15 cellular contexts compared by ENCODE assay signal in the genomic region with DNA sequence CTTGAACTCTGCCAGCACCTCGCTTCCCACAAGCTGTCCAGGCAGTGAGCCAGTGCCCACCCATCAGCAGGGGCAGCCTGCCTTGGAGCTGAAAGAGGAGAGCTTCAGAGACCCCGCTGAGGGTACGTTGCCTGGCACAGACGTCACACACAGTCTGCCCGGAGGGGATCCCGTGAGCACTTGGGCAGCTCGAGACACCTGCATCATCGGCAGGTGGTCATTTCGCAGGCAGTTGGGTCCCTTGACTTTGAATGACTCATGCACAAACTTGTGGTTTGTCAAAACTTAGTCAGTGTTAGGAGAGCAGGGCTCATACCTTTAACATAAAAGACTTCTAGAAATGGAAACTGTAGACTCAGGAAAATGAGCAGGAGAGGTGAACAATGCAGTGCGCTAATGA. TPM values are rescaled to one million over a fixed set of nuclear protein-coding genes. Genes with fewer than 3 reads are reported as not detected.
A peak's percentile ranks its signal among the peaks of the same experiment; 100 is the strongest.
DNase-seq lines count a peak whose midpoint lies in the region; ATAC-seq, FAIRE-seq and TF ChIP-seq lines count a peak whose summit lies in the region.
"Had no signal": no experiment of that assay in that cellular context is flagged by ENCODE, and none has a peak within 500 bp of the region (broad histone marks: within the 10 kb centered on the region; RNA-seq: fewer than 3 reads in every experiment).

No MANE protein-coding gene starts in this region.

- peaks cover 0 to 30% of the 10 kb centered on the region in 2 experiments; a peak in 1 of 5 replicates for H3K4me1 ChIP-seq in K562 (replicated peaks in 1 of 2; ENCODE audit: control insufficient read depth in 2 of 2, insufficient read depth in 2 of 2, low read length in 2 of 2)

- in situ Hi-C loops in K562 (cut with MboI), result no loop called here

- BruUV-seq in K562 (replicated peaks; lab: Mats Ljungman, UMichigan), result no TSS peak

- no peak overlapping the region for H3K4me3 ChIP-seq in K562

- H3K9ac ChIP-seq in K562 (ENCODE audit: insufficient read depth in 1 of 2, low read depth in 2 of 2, low read length in 2 of 2), result 0 out of 4 replicates have a peak overlapping the region, but pooled peaks of 1 of the 2 experiments have one; percentile 23

- TF ChIP-seq EP300 in K562 (IDR thresholded peaks at IDR 0.05; ENCODE audit: low read length), result no peak

- no peak overlapping the region for H2AFZ ChIP-seq in K562 (ENCODE audit: low read depth, low read length)

- H4K20me1 ChIP-seq in K562 (replicated peaks; ENCODE audit: control insufficient read depth, insufficient read depth, low read length), result peaks cover 17% of the 10 kb centered on the region

- intact Hi-C loops in K562 (cut with micrococcal nuclease), result no loop called here

- CTCF ChIA-PET in K562 (lab: Yijun Ruan, JAX; ENCODE audit: low intra/inter-chr PET ratio), result no interaction called here

- TF ChIP-seq POLR2A in K562 (conservative IDR thresholded peaks at IDR 0.05), result no peak

- peaks cover 2% of the 10 kb centered on the region; the same call in 1 of the 2 replicates for H3K9me3 ChIP-seq in K562 (replicated peaks; ENCODE audit: control insufficient read depth, insufficient read depth, low read depth, low read length)

- H3K27me3 ChIP-seq in K562 (ENCODE audit: control insufficient read depth in 2 of 2, insufficient read depth in 2 of 2, low read length in 2 of 2), result no peaks in the 10 kb centered on the region
- H3K27me3 ChIP-seq: brain microvascular endothelial cell had no signal

- H3K4me2 ChIP-seq in K562 (ENCODE audit: insufficient read depth, low read length), result no peak overlapping the region

- POLR2A ChIA-PET in K562 (lab: Yijun Ruan, JAX), result interaction anchor here (0.9 to 2.8 kb wide), 3 partner anchors 10 to 102 kb away, joined by 3 to 20 read pairs (median 11); partner anchors contain the start of genes TACC3 and TMEM129

- no peak overlapping the region for H3K27ac ChIP-seq in K562 (ENCODE audit: extremely low read depth, low read depth, low read length)
- H3K27ac ChIP-seq: brain microvascular endothelial cell had no signal

- H3K9me1 ChIP-seq in K562 (ENCODE audit: control insufficient read depth, insufficient read depth, low read length), result no peaks in the 10 kb centered on the region

- FAIRE-seq in K562 (lab: Jason Lieb, UNC), result no peak

- DNase-seq in stimulated activated CD4-positive, alpha-beta T cell treated with anti-CD3 and anti-CD28 coated beads, Interleukin-15, amount 100 ng/mL, for 24 hours, result peak; percentile 41
- DNase-seq in stimulated activated CD4-positive, alpha-beta T cell treated with anti-CD3 and anti-CD28 coated beads, Interleukin-4, amount 100 ng/mL, for 1 hour, result no peak
- DNase-seq in NCI-H226 (peak; percentile 22), K562 (ENCODE audit: extremely low read depth in 1 of 4, low spot score in 3 of 4) (no peak), superior temporal gyrus (ENCODE audit: extremely low spot score) (no peak), NCI-H526 (lab: John Stamatoyannopoulos, UW) (no peak)
- DNase-seq: brain microvascular endothelial cell, C1 segment of cervical spinal cord, left colon, NCI-H146, NCI-H524 treated with DMSO at 0.1 percent for 48 hours had no signal

- ATAC-seq in K562 (no peak), GM21576 (IDR thresholded peaks at IDR 0.05; ENCODE audit: unreplicated experiment) (no peak), HG02571 (IDR thresholded peaks at IDR 0.05; ENCODE audit: unreplicated experiment) (no peak)
- ATAC-seq: HCT116, left colon, WTC11 had no signal

- TF ChIP-seq RAD21 in K562 (CRISPR knock-in tag; conservative IDR thresholded peaks at IDR 0.05 in 1 of 2, IDR thresholded peaks at IDR 0.05 in 1 of 2), result no peak

- no peak for TF ChIP-seq CTCF in K562 (IDR thresholded peaks at IDR 0.05 in 2 of 3, conservative IDR thresholded peaks at IDR 0.05 in 1 of 3; ENCODE audit: insufficient read depth in 2 of 3, low read depth in 1 of 3, low read length in 3 of 3)

- H3K79me2 ChIP-seq in K562 (ENCODE audit: control insufficient read depth, insufficient read depth, low read length), result peaks cover 54% of the 10 kb centered on the region

- H3K36me3 ChIP-seq in K562 (ENCODE audit: control insufficient read depth, insufficient read depth, low read length), result peaks cover 95% of the 10 kb centered on the region

- WGBS in K562 (ENCODE audit: insufficient coverage, low coverage, missing lambda C conversion rate), result 99% methylated on average over 9 of the region's 10 CpGs

RNA-seq across cellular contexts. Expression of gene TACC3, which starts 9.9 kb away (rescaled TPM):
- 114 and 225 TPM in 2 replicates for total RNA-seq in K562 (2011; cell fraction: chromatin; rRNA removed; ENCODE audit: low replicate concordance)
- 114 and 126 TPM in 2 replicates for total RNA-seq in K562 (2011; cell fraction: nucleolus; rRNA removed)
- 94.5 and 103 TPM in 2 replicates for total RNA-seq in K562 (2011; cell fraction: nucleoplasm; rRNA removed)
- total RNA-seq in K562 (2014; rRNA removed) (66.3 and 80.2 TPM in 2 replicates), K562 (2014; rRNA removed; fragmentation: Illumina TruSeq; extraction: Trizol) (47.1 and 49.7 TPM in 2 replicates), K562 (2015; rRNA removed; fragmentation: Illumina TruSeq; extraction: Trizol) (52.1 and 55.6 TPM in 2 replicates), K562 (2021) (112 and 122 TPM in 2 replicates)
- polyA plus RNA-seq in K562 (2011; rRNA removed) (50.3 and 50.8 TPM in 2 replicates), K562 (2014; fragmentation: Illumina TruSeq; extraction: Trizol) (95.2 and 122 TPM in 2 replicates), K562 (2014; fragmentation: Nextera tagmentation; extraction: Ambion mirVana) (1 to 10 TPM; 1.9 to 2.8 TPM), K562 (2014; rRNA removed) (90.1 and 102 TPM in 2 replicates)
- 45.2 and 61.0 TPM in 2 replicates for polyA plus RNA-seq in K562 (2011; cell fraction: cytosol; rRNA removed)
- polyA plus RNA-seq in K562 (2011; cell fraction: nucleus; rRNA removed), result 150 and 212 TPM in 2 replicates
- 93.9 and 100.0 TPM in 2 replicates for polyA plus RNA-seq in K562 (2012)
- polyA minus RNA-seq in K562 (2011; rRNA and poly(A)+ RNA removed), result 16.5 and 18.3 TPM in 2 replicates
- 37.4 and 55.6 TPM in 2 replicates for polyA minus RNA-seq in K562 (2011; cell fraction: cytosol; rRNA and poly(A)+ RNA removed)
- 40.5 and 49.1 TPM in 2 replicates for polyA minus RNA-seq in K562 (2011; cell fraction: nucleus; rRNA and poly(A)+ RNA removed)

RNA-seq across cellular contexts. Expression of gene TMEM129, which starts 10.1 kb away (rescaled TPM):
- total RNA-seq in K562 (2011; cell fraction: chromatin; rRNA removed; ENCODE audit: low replicate concordance), result 25.4 and 79.9 TPM in 2 replicates
- total RNA-seq in K562 (2011; cell fraction: nucleolus; rRNA removed), result 85.2 and 91.1 TPM in 2 replicates
- 51.7 and 55.1 TPM in 2 replicates for total RNA-seq in K562 (2011; cell fraction: nucleoplasm; rRNA removed)
- total RNA-seq in K562 (2014; rRNA removed) (34.3 and 44.0 TPM in 2 replicates), K562 (2014; rRNA removed; fragmentation: Illumina TruSeq; extraction: Trizol) (5.8 and 7.8 TPM in 2 replicates), K562 (2015; rRNA removed; fragmentation: Illumina TruSeq; extraction: Trizol) (18.4 and 20.4 TPM in 2 replicates), K562 (2021) (40.0 and 40.3 TPM in 2 replicates)
- polyA plus RNA-seq in K562 (2011; rRNA removed) (17.9 and 28.9 TPM in 2 replicates), K562 (2014; fragmentation: Illumina TruSeq; extraction: Trizol) (18.8 and 24.3 TPM in 2 replicates), K562 (2014; fragmentation: Nextera tagmentation; extraction: Ambion mirVana) (under 1 TPM; 0.34 to 0.53 TPM), K562 (2014; rRNA removed) (42.9 and 47.2 TPM in 2 replicates)
- 37.3 and 93.7 TPM in 2 replicates for polyA plus RNA-seq in K562 (2011; cell fraction: cytosol; rRNA removed)
- polyA plus RNA-seq in K562 (2011; cell fraction: nucleus; rRNA removed), result 100 and 135 TPM in 2 replicates
- polyA plus RNA-seq in K562 (2012), result 23.2 and 37.4 TPM in 2 replicates
- polyA minus RNA-seq in K562 (2011; rRNA and poly(A)+ RNA removed), result 5.4 and 10.2 TPM in 2 replicates
- 23.7 and 31.6 TPM in 2 replicates for polyA minus RNA-seq in K562 (2011; cell fraction: cytosol; rRNA and poly(A)+ RNA removed)
- polyA minus RNA-seq in K562 (2011; cell fraction: nucleus; rRNA and poly(A)+ RNA removed), result 19.1 and 20.1 TPM in 2 replicates

RNA-seq across cellular contexts. Expression of gene SLBP, which starts 19.1 kb away (rescaled TPM):
- total RNA-seq in K562 (2011; cell fraction: chromatin; rRNA removed; ENCODE audit: low replicate concordance), result 30.7 and 52.5 TPM in 2 replicates
- total RNA-seq in K562 (2011; cell fraction: nucleolus; rRNA removed), result 27.1 and 28.9 TPM in 2 replicates
- 42.8 and 65.1 TPM in 2 replicates for total RNA-seq in K562 (2011; cell fraction: nucleoplasm; rRNA removed)
- total RNA-seq in K562 (2014; rRNA removed) (185 and 221 TPM in 2 replicates), K562 (2014; rRNA removed; fragmentation: Illumina TruSeq; extraction: Trizol) (161 and 175 TPM in 2 replicates), K562 (2015; rRNA removed; fragmentation: Illumina TruSeq; extraction: Trizol) (148 and 164 TPM in 2 replicates), K562 (2021) (123 and 128 TPM in 2 replicates)
- polyA plus RNA-seq in K562 (2011; rRNA removed) (121 and 191 TPM in 2 replicates), K562 (2014; fragmentation: Illumina TruSeq; extraction: Trizol) (171 and 214 TPM in 2 replicates), K562 (2014; fragmentation: Nextera tagmentation; extraction: Ambion mirVana) (10 to 100 TPM; 49.4 to 81.8 TPM), K562 (2014; rRNA removed) (157 and 162 TPM in 2 replicates)
- polyA plus RNA-seq in K562 (2011; cell fraction: cytosol; rRNA removed), result 86.2 and 92.0 TPM in 2 replicates
- 39.9 and 51.3 TPM in 2 replicates for polyA plus RNA-seq in K562 (2011; cell fraction: nucleus; rRNA removed)
- polyA plus RNA-seq in K562 (2012), result 91.7 and 104 TPM in 2 replicates
- polyA minus RNA-seq in K562 (2011; rRNA and poly(A)+ RNA removed), result 103 and 121 TPM in 2 replicates
- polyA minus RNA-seq in K562 (2011; cell fraction: cytosol; rRNA and poly(A)+ RNA removed), result 51.2 and 63.8 TPM in 2 replicates
- polyA minus RNA-seq in K562 (2011; cell fraction: nucleus; rRNA and poly(A)+ RNA removed), result 14.9 and 23.8 TPM in 2 replicates

RNA-seq across cellular contexts. Expression of gene FAM53A, which starts 47.1 kb away (rescaled TPM):
- total RNA-seq in K562 (2011; cell fraction: chromatin; rRNA removed; ENCODE audit: low replicate concordance), result 3.4 and 8.9 TPM in 2 replicates
- total RNA-seq in K562 (2011; cell fraction: nucleolus; rRNA removed), result 2.8 and 3.7 TPM in 2 replicates
- total RNA-seq in K562 (2011; cell fraction: nucleoplasm; rRNA removed), result 2.1 and 2.4 TPM in 2 replicates
- 1.8 and 2.6 TPM in 2 replicates for total RNA-seq in K562 (2014; rRNA removed)
- total RNA-seq in K562 (2014; rRNA removed; fragmentation: Illumina TruSeq; extraction: Trizol), result 0.76 TPM in 1 of 2 replicates, not detected in the other
- total RNA-seq in K562 (2015; rRNA removed; fragmentation: Illumina TruSeq; extraction: Trizol), result 1.1 TPM in 2 replicates
- 1.6 and 2.0 TPM in 2 replicates for total RNA-seq in K562 (2021)
- polyA plus RNA-seq in K562 (2011; rRNA removed), result 0.53 and 1.3 TPM in 2 replicates
- 1.7 and 2.5 TPM in 2 replicates for polyA plus RNA-seq in K562 (2011; cell fraction: cytosol; rRNA removed)
- polyA plus RNA-seq in K562 (2011; cell fraction: nucleus; rRNA removed), result 1.9 and 2.9 TPM in 2 replicates
- polyA plus RNA-seq in K562 (2012), result 1.4 and 2.1 TPM in 2 replicates
- 0.62 and 1.4 TPM in 2 replicates for polyA plus RNA-seq in K562 (2014; fragmentation: Illumina TruSeq; extraction: Trizol)
- not detected for polyA plus RNA-seq in K562 (2014; fragmentation: Nextera tagmentation; extraction: Ambion mirVana)
- polyA plus RNA-seq in K562 (2014; rRNA removed), result 1.4 and 2.7 TPM in 2 replicates
- 0.45 and 1.1 TPM in 2 replicates for polyA minus RNA-seq in K562 (2011; rRNA and poly(A)+ RNA removed)
- 2.6 and 3.8 TPM in 2 replicates for polyA minus RNA-seq in K562 (2011; cell fraction: cytosol; rRNA and poly(A)+ RNA removed)
- polyA minus RNA-seq in K562 (2011; cell fraction: nucleus; rRNA and poly(A)+ RNA removed), result 1.00 and 1.8 TPM in 2 replicates

Comparison
In these comparisons a context has a peak if more than half of its experiments do, and no peak if none do; other contexts are left out.
1. DNase-seq: peak in stimulated activated CD4-positive, alpha-beta T cell treated with anti-CD3 and anti-CD28 coated beads, Interleukin-15, amount 100 ng/mL, for 24 hours (single experiment) and NCI-H226 (single experiment); none in stimulated activated CD4-positive, alpha-beta T cell treated with anti-CD3 and anti-CD28 coated beads, Interleukin-4, amount 100 ng/mL, for 1 hour (single experiment), K562 (0 of 4), superior temporal gyrus (single experiment) and NCI-H526 (0 of 2).